In the genomic region with DNA sequence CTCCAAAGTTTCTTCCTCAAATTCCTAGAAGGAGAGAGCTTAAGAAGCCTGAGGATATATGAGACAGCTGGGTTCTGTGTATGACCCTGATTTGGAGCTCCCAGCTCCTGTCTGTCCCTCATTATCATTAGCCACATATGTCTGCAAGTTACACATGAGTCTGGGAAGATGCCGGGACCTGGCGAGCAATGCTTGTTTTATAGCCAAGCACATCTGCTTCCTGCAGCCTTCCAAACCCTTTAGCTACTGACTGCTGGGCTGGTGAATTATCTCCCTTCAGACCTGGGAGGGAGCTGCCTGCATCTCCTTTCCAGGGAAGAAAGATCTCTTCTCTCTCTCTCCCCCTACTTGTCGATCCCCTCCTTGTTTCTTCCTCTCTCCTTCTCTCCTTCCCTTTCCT, we compare ENCODE assay signal across 19 cellular contexts.
DNase-seq lines count a peak whose midpoint lies in the region; ATAC-seq, FAIRE-seq and TF ChIP-seq lines count a peak whose summit lies in the region.
"Had no signal": no experiment of that assay in that cellular context is flagged by ENCODE, and none has a peak within 500 bp of the region (broad histone marks: within the 10 kb centered on the region; RNA-seq: fewer than 3 reads in every experiment).

No MANE protein-coding gene starts in this region.

- H3K9me3 Mint-ChIP-seq in GM23338 (no peaks in the 10 kb centered on the region), astrocyte (ENCODE audit: unreplicated experiment) (no peaks in the 10 kb centered on the region)
- peaks cover 1 to 4% of the 10 kb centered on the region in 2 donors for H3K9me3 Mint-ChIP-seq in stimulated activated naive B cell treated with anti-CD40 and anti-IgM and Interleukin-4, amounts not matched to agents 10 μg/mL and 1 μg/mL and 100 μg/mL, for 72 hours
- H3K9me3 Mint-ChIP-seq: HFFc6 had no signal

- H3K36me3 Mint-ChIP-seq in GM23338 (ENCODE audit: low read depth), result no peaks in the 10 kb centered on the region
- H3K36me3 Mint-ChIP-seq in astrocyte (ENCODE audit: low read depth, unreplicated experiment), result no peaks in the 10 kb centered on the region
- H3K36me3 Mint-ChIP-seq in stimulated activated naive B cell treated with anti-CD40 and anti-IgM and Interleukin-4, amounts not matched to agents 10 μg/mL and 1 μg/mL and 100 μg/mL, for 72 hours, result peaks cover 0 to 5% of the 10 kb centered on the region in 2 donors
- H3K36me3 Mint-ChIP-seq: activated naive CD4-positive, alpha-beta T cell treated with anti-CD3 and anti-CD28 coated beads, Interleukin-2, amount 10 ng/mL, durations not matched to agents 7 days and 5 days; IgD-negative memory B cell had no signal

- no peaks in the 10 kb centered on the region for H3F3A ChIP-seq in GM23338 (replicated peaks; ENCODE audit: low read depth)

- intact Hi-C loops in left ventricle myocardium inferior (cut with micrococcal nuclease), result no loop called here
- intact Hi-C loops in OCI-LY7 (cut with micrococcal nuclease; ENCODE audit: unreplicated experiment), result no loop called here

- no peak for FAIRE-seq in astrocyte (lab: Jason Lieb, UNC)
- FAIRE-seq: G401.6 had no signal

- ATAC-seq in GM23338, result peak; percentile 53
- no peak for ATAC-seq in stimulated activated naive B cell treated with anti-CD40 and anti-IgM and Interleukin-4, amounts not matched to agents 10 μg/mL and 1 μg/mL and 100 μg/mL, for 72 hours (replicated peaks)
- ATAC-seq: T-helper 17 cell had no signal

- H3K27me3 Mint-ChIP-seq in GM23338 (ENCODE audit: insufficient read depth, low read depth, poor library complexity) (peaks cover under 1% of the 10 kb centered on the region), astrocyte (ENCODE audit: low read depth, unreplicated experiment) (no peaks in the 10 kb centered on the region)
- no peaks in the 10 kb centered on the region for H3K27me3 Mint-ChIP-seq in stimulated activated naive B cell treated with anti-CD40 and anti-IgM and Interleukin-4, amounts not matched to agents 10 μg/mL and 1 μg/mL and 100 μg/mL, for 72 hours
- H3K27me3 Mint-ChIP-seq: activated naive CD4-positive, alpha-beta T cell treated with anti-CD3 and anti-CD28 coated beads, Interleukin-2, amount 10 ng/mL, durations not matched to agents 7 days and 5 days; IgD-negative memory B cell; T-helper 17 cell had no signal

- DNase-seq in GM23338 (ENCODE audit: low spot score), result no peak
- peak; percentile 8 for DNase-seq in astrocyte (ENCODE audit: low read depth)
- peak; percentile 33 for DNase-seq in left ventricle myocardium inferior
- no peak for DNase-seq in stimulated activated naive B cell treated with anti-CD40 and anti-IgM and Interleukin-4, amounts not matched to agents 10 μg/mL and 1 μg/mL and 100 μg/mL, for 72 hours
- DNase-seq in amniotic stem cell (lab: John Stamatoyannopoulos, UW), result no peak
- no peak for DNase-seq in OCI-LY7 (ENCODE audit: low spot score)
- no peak for DNase-seq in activated CD8-positive, alpha-beta memory T cell treated with anti-CD3 and anti-CD28 coated beads, Interleukin-2, amount 50 U/mL, for 48 hours
- DNase-seq: activated CD8-positive, alpha-beta memory T cell treated with anti-CD3 and anti-CD28 coated beads for 24 hours; activated naive CD4-positive, alpha-beta T cell treated with anti-CD3 and anti-CD28 coated beads, Interleukin-2, amount 10 ng/mL, durations not matched to agents 7 days and 5 days; HFFc6; NCI-H187 treated with DMSO at 0.1 percent for 48 hours; OCI-M1; stimulated activated naive CD4-positive, alpha-beta T cell; T-helper 17 cell had no signal

- no peak overlapping the region for H3K4me3 Mint-ChIP-seq in GM23338
- no peak overlapping the region for H3K4me3 Mint-ChIP-seq in astrocyte (ENCODE audit: unreplicated experiment)
- no peak overlapping the region for H3K4me3 Mint-ChIP-seq in stimulated activated naive B cell treated with anti-CD40 and anti-IgM and Interleukin-4, amounts not matched to agents 10 μg/mL and 1 μg/mL and 100 μg/mL, for 72 hours
- H3K4me3 Mint-ChIP-seq: activated naive CD4-positive, alpha-beta T cell treated with anti-CD3 and anti-CD28 coated beads, Interleukin-2, amount 10 ng/mL, durations not matched to agents 7 days and 5 days; HFFc6; T-helper 17 cell had no signal

- H3K27me3 ChIP-seq in ACC112 (ENCODE audit: insufficient read depth, low read length) (no peaks in the 10 kb centered on the region), GM23338 (ENCODE audit: insufficient read depth) (no peaks in the 10 kb centered on the region), astrocyte (ENCODE audit: insufficient read depth, low read length) (no peaks in the 10 kb centered on the region), left ventricle myocardium inferior (ENCODE audit: low read depth) (no peaks in the 10 kb centered on the region)

- H2AFZ ChIP-seq in ACC112 (ENCODE audit: low read length, unreplicated experiment) (peak overlapping the region; percentile 28), GM23338 (peak overlapping the region; percentile 72; the same call in 1 of the 2 replicates), astrocyte (ENCODE audit: low read depth, low read length) (no peak overlapping the region), OCI-LY7 (ENCODE audit: low read length) (no peak overlapping the region)

- H3K27ac Mint-ChIP-seq in GM23338 (no peak overlapping the region), astrocyte (ENCODE audit: unreplicated experiment) (no peak overlapping the region)
- no peak overlapping the region for H3K27ac Mint-ChIP-seq in stimulated activated naive B cell treated with anti-CD40 and anti-IgM and Interleukin-4, amounts not matched to agents 10 μg/mL and 1 μg/mL and 100 μg/mL, for 72 hours
- H3K27ac Mint-ChIP-seq: activated naive CD4-positive, alpha-beta T cell treated with anti-CD3 and anti-CD28 coated beads, Interleukin-2, amount 10 ng/mL, durations not matched to agents 7 days and 5 days; HFFc6; IgD-negative memory B cell; T-helper 17 cell had no signal

- H3K4me1 ChIP-seq in ACC112 (ENCODE audit: control insufficient read depth, insufficient read depth, low read length, unreplicated experiment) (peaks cover 9% of the 10 kb centered on the region), GM23338 (ENCODE audit: insufficient read depth) (peaks cover 26% of the 10 kb centered on the region), astrocyte (ENCODE audit: insufficient read depth, low read length) (peaks cover 8% of the 10 kb centered on the region), left ventricle myocardium inferior (peaks cover 19% of the 10 kb centered on the region), OCI-LY7 (ENCODE audit: insufficient read depth, low read length, poor library complexity, severe bottlenecking) (no peaks in the 10 kb centered on the region)

- H3K9me2 ChIP-seq in GM23338 (ENCODE audit: insufficient read depth), result 0 out of 2 replicates have a peak, but pooled peaks cover 6% of the 10 kb centered on the region
- H3K9me2 ChIP-seq in OCI-LY7 (ENCODE audit: insufficient read depth, low read length), result no peaks in the 10 kb centered on the region

- no peak overlapping the region for H3K9ac ChIP-seq in astrocyte (ENCODE audit: low read length)
- H3K9ac ChIP-seq: BLaER1 had no signal

- no peak overlapping the region for H3K4me2 ChIP-seq in GM23338
- H3K4me2 ChIP-seq in astrocyte (ENCODE audit: low read length), result no peak overlapping the region
- no peak overlapping the region for H3K4me2 ChIP-seq in OCI-LY7 (ENCODE audit: low read length)
- H3K4me2 ChIP-seq: BLaER1 had no signal

- 0 out of 4 replicates have a peak, but pooled peaks of 1 of the 2 experiments have one; percentile 8 for TF ChIP-seq CTCF in GM23338 (conservative IDR thresholded peaks at IDR 0.05; ENCODE audit: low read depth in 2 of 2)
- no peak for TF ChIP-seq CTCF in astrocyte (IDR thresholded peaks at IDR 0.05; ENCODE audit: insufficient read depth, low read depth, low read length)
- TF ChIP-seq CTCF in left ventricle myocardium inferior (IDR thresholded peaks at IDR 0.05; ENCODE audit: borderline replicate concordance), result no peak
- TF ChIP-seq CTCF in OCI-LY7 (conservative IDR thresholded peaks at IDR 0.05; ENCODE audit: low read length), result no peak

- H3K9me3 ChIP-seq in astrocyte (ENCODE audit: insufficient read depth, low read depth, low read length), result no peaks in the 10 kb centered on the region
- no peaks in the 10 kb centered on the region for H3K9me3 ChIP-seq in left ventricle myocardium inferior (replicated peaks)
- H3K9me3 ChIP-seq in OCI-LY7 (ENCODE audit: low read length), result no peaks in the 10 kb centered on the region
- H3K9me3 ChIP-seq: BLaER1 had no signal

- H3K36me3 ChIP-seq in ACC112 (ENCODE audit: insufficient read depth, low read length), result no peaks in the 10 kb centered on the region
- no peaks in the 10 kb centered on the region for H3K36me3 ChIP-seq in GM23338 (ENCODE audit: insufficient read depth)
- H3K36me3 ChIP-seq in astrocyte (ENCODE audit: insufficient read depth, low read length), result no peaks in the 10 kb centered on the region
- no peaks in the 10 kb centered on the region for H3K36me3 ChIP-seq in left ventricle myocardium inferior
- no peaks in the 10 kb centered on the region for H3K36me3 ChIP-seq in OCI-LY7 (ENCODE audit: insufficient read depth, low read length)
- H3K36me3 ChIP-seq: BLaER1 had no signal

- POLR2A ChIA-PET in OCI-LY7 (lab: Charles Lee), result no interaction called here

- H3K27ac ChIP-seq in ACC112 (ENCODE audit: low read depth, low read length) (no peak overlapping the region), GM23338 (ENCODE audit: low read depth) (no peak overlapping the region), astrocyte (ENCODE audit: low read depth, low read length) (no peak overlapping the region), left ventricle myocardium inferior (replicated peaks) (no peak overlapping the region), OCI-LY7 (ENCODE audit: low read depth, low read length, poor library complexity, severe bottlenecking) (no peak overlapping the region)
- H3K27ac ChIP-seq: BLaER1, coronary artery had no signal

- H3K4me1 Mint-ChIP-seq in GM23338, result peaks cover 22% of the 10 kb centered on the region
- H3K4me1 Mint-ChIP-seq in astrocyte (ENCODE audit: low read depth, unreplicated experiment), result peaks cover 7% of the 10 kb centered on the region
- H3K4me1 Mint-ChIP-seq in stimulated activated naive B cell treated with anti-CD40 and anti-IgM and Interleukin-4, amounts not matched to agents 10 μg/mL and 1 μg/mL and 100 μg/mL, for 72 hours, result peaks cover 31 to 64% of the 10 kb centered on the region in 2 donors
- H3K4me1 Mint-ChIP-seq: activated naive CD4-positive, alpha-beta T cell treated with anti-CD3 and anti-CD28 coated beads, Interleukin-2, amount 10 ng/mL, durations not matched to agents 7 days and 5 days; T-helper 17 cell had no signal

- CTCF ChIA-PET in OCI-LY7 (lab: Charles Lee; ENCODE audit: unreplicated experiment), result no interaction called here

- H4K20me1 ChIP-seq in GM23338 (replicated peaks; ENCODE audit: insufficient read depth), result no peaks in the 10 kb centered on the region
- no peaks in the 10 kb centered on the region for H4K20me1 ChIP-seq in astrocyte (ENCODE audit: insufficient read depth, low read length)
- H4K20me1 ChIP-seq in OCI-LY7 (ENCODE audit: insufficient read depth, low read length), result no peaks in the 10 kb centered on the region

- BruUV-seq in OCI-LY7 (replicated peaks; lab: Mats Ljungman, UMichigan), result no TSS peak

- no peaks in the 10 kb centered on the region for H3K79me2 ChIP-seq in ACC112 (ENCODE audit: control insufficient read depth, insufficient read depth, low read length, unreplicated experiment)
- no peaks in the 10 kb centered on the region for H3K79me2 ChIP-seq in GM23338 (replicated peaks; ENCODE audit: insufficient read depth)
- H3K79me2 ChIP-seq in astrocyte (ENCODE audit: insufficient read depth, low read length), result no peaks in the 10 kb centered on the region
- H3K79me2 ChIP-seq in OCI-LY7 (ENCODE audit: insufficient read depth, low read depth, low read length), result no peaks in the 10 kb centered on the region

- no peak overlapping the region for H3K4me3 ChIP-seq in ACC112 (ENCODE audit: low read depth, low read length)
- no peak overlapping the region for H3K4me3 ChIP-seq in GM23338
- H3K4me3 ChIP-seq in astrocyte (ENCODE audit: insufficient read depth, low read depth, low read length), result no peak overlapping the region
- no peak overlapping the region for H3K4me3 ChIP-seq in left ventricle myocardium inferior
- no peak overlapping the region for H3K4me3 ChIP-seq in OCI-LY7 (ENCODE audit: low read depth, low read length, poor library complexity, severe bottlenecking)
- H3K4me3 ChIP-seq: BLaER1, coronary artery had no signal

Comparison
In these comparisons a context has a peak if more than half of its experiments do, and no peak if none do; other contexts are left out.
1. H2AFZ ChIP-seq: peak in ACC112 (single experiment) and GM23338 (single experiment); none in astrocyte (single experiment) and OCI-LY7 (single experiment).
2. DNase-seq: peak in astrocyte (single experiment) and left ventricle myocardium inferior (single experiment); none in GM23338 (single experiment), stimulated activated naive B cell treated with anti-CD40 and anti-IgM and Interleukin-4, amounts not matched to agents 10 μg/mL and 1 μg/mL and 100 μg/mL, for 72 hours (single experiment), amniotic stem cell (single experiment), OCI-LY7 (single experiment) and activated CD8-positive, alpha-beta memory T cell treated with anti-CD3 and anti-CD28 coated beads, Interleukin-2, amount 50 U/mL, for 48 hours (single experiment).